In the genomic region with DNA sequence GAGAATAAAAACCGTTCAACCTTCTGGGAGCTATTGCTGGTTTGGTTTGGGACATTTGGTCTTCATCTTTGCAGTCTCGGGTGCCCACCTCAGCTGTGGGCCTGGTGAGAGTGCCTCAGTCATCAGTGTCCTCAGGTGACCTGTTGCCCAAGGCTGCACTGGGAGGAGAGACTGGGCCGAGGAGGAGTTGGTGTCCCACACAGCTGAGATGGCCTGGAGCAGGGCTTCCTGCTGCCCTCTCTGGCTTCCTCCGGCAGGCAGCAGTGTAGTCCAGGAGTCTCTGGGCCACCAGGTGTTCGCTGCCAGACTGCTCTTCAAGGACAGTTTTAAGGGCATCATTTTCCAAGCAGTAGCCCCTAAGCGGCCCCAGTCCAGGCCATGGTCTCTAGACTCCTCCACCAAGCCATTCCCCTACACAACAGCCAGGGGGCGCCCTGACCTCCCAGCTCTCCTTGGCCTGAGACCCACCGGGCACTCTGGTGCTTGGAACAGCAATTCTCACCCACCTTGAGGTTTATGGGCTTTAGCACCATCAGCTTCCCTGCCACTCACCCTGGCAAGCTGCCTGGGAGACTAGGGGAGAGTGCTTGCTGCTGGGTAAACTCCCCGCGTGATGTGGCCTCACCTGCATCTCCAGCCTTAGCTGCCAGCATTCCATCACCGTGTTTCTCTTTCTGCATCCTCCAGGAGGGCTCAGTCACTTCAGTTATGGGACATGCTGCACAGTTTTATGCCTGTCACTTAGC, we compare ENCODE assay signal across 9 cellular contexts. TPM values are rescaled to one million over a fixed set of nuclear protein-coding genes. Genes with fewer than 3 reads are reported as not detected.
DNase-seq lines count a peak whose midpoint lies in the region; ATAC-seq, FAIRE-seq and TF ChIP-seq lines count a peak whose summit lies in the region.
"Had no signal": no experiment of that assay in that cellular context is flagged by ENCODE, and none has a peak within 500 bp of the region (broad histone marks: within the 10 kb centered on the region; RNA-seq: fewer than 3 reads in every experiment).

No MANE protein-coding gene starts in this region.

- intact Hi-C loops in right cardiac atrium (cut with DNase I) = no loop called here

- 62% methylated on average over 11 of the region's 11 CpGs for WGBS in right cardiac atrium

- H3K36me3 ChIP-seq in adipocyte (ENCODE audit: control insufficient read depth, insufficient read depth, low read length, severe bottlenecking) = peaks cover 49% of the 10 kb centered on the region

- POLR2A ChIA-PET in AG04449 (lab: Yijun Ruan, JAX) = interaction anchor here (1.2 to 1.7 kb wide), 3 partner anchors 10 to 17 kb away, joined by 3 to 6 read pairs (median 3); no protein-coding TSS in a partner anchor

- TF ChIP-seq POLR2A in GM12891 (IDR thresholded peaks at IDR 0.05; ENCODE audit: low read depth, low read length) = no peak

- TF ChIP-seq CTCF in AG04449 (IDR thresholded peaks at IDR 0.05; ENCODE audit: insufficient read depth, low read length, missing control alignments) = peak; percentile 85

- no peaks in the 10 kb centered on the region for H3K9me3 ChIP-seq in adipocyte (ENCODE audit: control insufficient read depth, low read length)
- H3K9me3 ChIP-seq in right cardiac atrium (ENCODE audit: control insufficient read depth, low read length) = no peaks in the 10 kb centered on the region

- peak; percentile 45 to 66 for ATAC-seq in right cardiac atrium
- no peak for ATAC-seq in GM19455 (IDR thresholded peaks at IDR 0.05; ENCODE audit: unreplicated experiment)

- H3K27ac ChIP-seq in right cardiac atrium (ENCODE audit: low read length) = no peak overlapping the region

- H3K4me3 ChIP-seq in AG04449 (ENCODE audit: low read depth, low read length) (no peak overlapping the region), adipocyte (ENCODE audit: low read length) (no peak overlapping the region), right cardiac atrium (ENCODE audit: low read length) (no peak overlapping the region)

- CTCF ChIA-PET in AG04449 (lab: Yijun Ruan, JAX) = interaction anchor here (0.7 to 6.4 kb wide), 31 partner anchors 9 to 330 kb away, joined by 3 to 89 read pairs (median 8); partner anchors contain the start of genes AHDC1, GPR3, MAP3K6 and SYTL1

- DNase-seq in AG04449 (ENCODE audit: low read depth, low spot score) (no peak), GM12891 (ENCODE audit: insufficient read length, low spot score) (peak; percentile 77), SK-N-DZ (ENCODE audit: low spot score) (peak; percentile 21), adipocyte (ENCODE audit: low read depth) (peak; percentile 75), right cardiac atrium (peak; percentile 39 to 81 (median 77)), occipital lobe (lab: John Stamatoyannopoulos, UW) (no peak)
- DNase-seq in stimulated activated CD4-positive, alpha-beta T cell treated with anti-CD3 and anti-CD28 coated beads, Interleukin-15, amount 100 ng/mL, for 1 hour (ENCODE audit: low read depth in 1 of 2, low spot score in 1 of 2) = peak; percentile 16 to 43

- peak; percentile 86 for FAIRE-seq in GM12891 (lab: Jason Lieb, UNC)

- H3K9ac ChIP-seq in adipocyte (ENCODE audit: low read length) = peak overlapping the region; percentile 7

- no peaks in the 10 kb centered on the region for H3K4me1 ChIP-seq in adipocyte (ENCODE audit: control insufficient read depth, insufficient read depth, low read length)
- peaks cover 9% of the 10 kb centered on the region for H3K4me1 ChIP-seq in right cardiac atrium (ENCODE audit: control insufficient read depth, insufficient read depth, low read length)

- no peaks in the 10 kb centered on the region for H3K27me3 ChIP-seq in adipocyte (replicated peaks; ENCODE audit: control insufficient read depth, insufficient read depth, low read length)
- H3K27me3 ChIP-seq in right cardiac atrium (ENCODE audit: control insufficient read depth, insufficient read depth) = no peaks in the 10 kb centered on the region

TF ChIP-seq in GM12891, 5 proteins besides CTCF, POLR2A, EP300 and RAD21:
- TF ChIP-seq TAF1 (IDR thresholded peaks at IDR 0.05; ENCODE audit: low read depth, low read length) = no peak
- TF ChIP-seq POLR2AphosphoS5 (IDR thresholded peaks at IDR 0.05; ENCODE audit: low read depth, low read length) = no peak
- TF ChIP-seq POU2F2 (IDR thresholded peaks at IDR 0.05; ENCODE audit: low read depth, low read length) = no peak
- no peak for TF ChIP-seq SPI1 (IDR thresholded peaks at IDR 0.05; ENCODE audit: low read depth, low read length)
- TF ChIP-seq PAX5 (IDR thresholded peaks at IDR 0.05; ENCODE audit: insufficient read depth, low read length, severe bottlenecking) = no peak

RNA-seq across cellular contexts. Expression of gene SYTL1, which starts 9.1 kb away (rescaled TPM):
- polyA plus RNA-seq in GM12891 (2012; ENCODE audit: low read depth, missing spikeins) = 25.2 TPM
- 0.56 and 0.86 TPM in 2 replicates for polyA plus RNA-seq in SK-N-DZ (2014; cell fraction: cytosol; rRNA removed)
- 2.0 and 5.2 TPM in 2 replicates for polyA plus RNA-seq in SK-N-DZ (2014; cell fraction: nucleus; rRNA removed)
- total RNA-seq in right cardiac atrium (1 to 10 TPM in 3 of 4 donors, under 1 TPM in 1; 0.39 to 2.9 (median 2.0) TPM), occipital lobe (not detected)
- polyA plus RNA-seq in right cardiac atrium = 2.1 TPM

RNA-seq across cellular contexts. Expression of gene TMEM222, which starts 10.7 kb away (rescaled TPM):
- 24.0 TPM for polyA plus RNA-seq in GM12891 (2012; ENCODE audit: low read depth, missing spikeins)
- 45.4 and 46.7 TPM in 2 replicates for polyA plus RNA-seq in SK-N-DZ (2014; cell fraction: cytosol; rRNA removed)
- 45.2 and 47.0 TPM in 2 replicates for polyA plus RNA-seq in SK-N-DZ (2014; cell fraction: nucleus; rRNA removed)
- total RNA-seq in right cardiac atrium (10 to 100 TPM; 20.8 to 29.5 (median 27.1) TPM), occipital lobe (16.8 TPM)
- 26.9 TPM for polyA plus RNA-seq in right cardiac atrium

RNA-seq across cellular contexts. Expression of gene MAP3K6, which starts 34.1 kb away (rescaled TPM):
- 5.0 TPM for polyA plus RNA-seq in GM12891 (2012; ENCODE audit: low read depth, missing spikeins)
- polyA plus RNA-seq in SK-N-DZ (2014; cell fraction: cytosol; rRNA removed) = 1.1 and 1.7 TPM in 2 replicates
- polyA plus RNA-seq in SK-N-DZ (2014; cell fraction: nucleus; rRNA removed) = 21.1 and 28.0 TPM in 2 replicates
- total RNA-seq in right cardiac atrium (10 to 100 TPM; 40.7 to 52.7 (median 45.9) TPM), occipital lobe (2.7 TPM)
- 47.5 TPM for polyA plus RNA-seq in right cardiac atrium

RNA-seq across cellular contexts. Expression of gene FCN3, which starts 41.9 kb away (rescaled TPM):
- polyA plus RNA-seq in GM12891 (2012; ENCODE audit: low read depth, missing spikeins) = not detected
- polyA plus RNA-seq in SK-N-DZ (2014; cell fraction: cytosol; rRNA removed) = not detected in 2 replicates
- polyA plus RNA-seq in SK-N-DZ (2014; cell fraction: nucleus; rRNA removed) = not detected in 2 replicates
- total RNA-seq in right cardiac atrium = 10 to 100 TPM in 3 of 4 donors, 1 to 10 TPM in 1; 5.8 to 46.0 (median 11.9) TPM
- 98.1 TPM for polyA plus RNA-seq in right cardiac atrium
- total RNA-seq in occipital lobe = not detected
- total RNA-seq: dermis microvascular lymphatic vessel endothelial cell had no signal

RNA-seq across cellular contexts. Expression of gene CD164L2, which starts 50.4 kb away (rescaled TPM):
- polyA plus RNA-seq in GM12891 (2012; ENCODE audit: low read depth, missing spikeins) = 0.12 TPM
- not detected in 2 replicates for polyA plus RNA-seq in SK-N-DZ (2014; cell fraction: cytosol; rRNA removed)
- not detected in 2 replicates for polyA plus RNA-seq in SK-N-DZ (2014; cell fraction: nucleus; rRNA removed)
- total RNA-seq in right cardiac atrium = not detected
- not detected for polyA plus RNA-seq in right cardiac atrium
- not detected for total RNA-seq in occipital lobe
- total RNA-seq: dermis microvascular lymphatic vessel endothelial cell had no signal

Comparison
In these comparisons a context has a peak if more than half of its experiments do, and no peak if none do; other contexts are left out.
1. DNase-seq: peak in GM12891 (single experiment), SK-N-DZ (single experiment), adipocyte (single experiment), right cardiac atrium (3 of 3) and stimulated activated CD4-positive, alpha-beta T cell treated with anti-CD3 and anti-CD28 coated beads, Interleukin-15, amount 100 ng/mL, for 1 hour (2 of 2); none in AG04449 (single experiment) and occipital lobe (single experiment).
2. RNA of gene MAP3K6, which starts 34.1 kb away (total RNA-seq): 40.7 to 52.7 TPM in right cardiac atrium; 2.7 TPM in occipital lobe (single experiment); every median in the first group is over 10 times any median in the second.